ENCODE assay signal across 11 cellular contexts in genomic region chr1:11778336-11778735, GRCh38. TPM values are rescaled to one million over a fixed set of nuclear protein-coding genes. Genes with fewer than 3 reads are reported as not detected.
"Had no signal": no experiment of that assay in that cellular context is flagged by ENCODE, and none has a peak within 500 bp of the region (broad histone marks: within the 10 kb centered on the region; RNA-seq: fewer than 3 reads in every experiment).

No MANE protein-coding gene starts in this region.

- DNase-seq: GM23248, GOT3, H7, HFFc6 had no signal

- H3K27ac ChIP-seq: GM23248, HL-60 had no signal

- H3K4me3 ChIP-seq: GM23248, HAP-1 had no signal

- H3K9me3 ChIP-seq: HAP-1 had no signal

- FAIRE-seq: HepG2 had no signal

- H2AFZ ChIP-seq: GM23248 had no signal

- H3K36me3 ChIP-seq: HAP-1 had no signal

- H3K9ac ChIP-seq: GM23248 had no signal

- ATAC-seq: HCT116 had no signal

- H3K4me1 ChIP-seq: HAP-1 had no signal

RNA-seq across cellular contexts. Expression of gene C1orf167, which starts 16.3 kb away (rescaled TPM):
- total RNA-seq: GM23248, H4, HepG2, HT1080 had no signal
- polyA plus RNA-seq: HepG2, IgD-negative memory B cell had no signal
